In the genomic region with DNA sequence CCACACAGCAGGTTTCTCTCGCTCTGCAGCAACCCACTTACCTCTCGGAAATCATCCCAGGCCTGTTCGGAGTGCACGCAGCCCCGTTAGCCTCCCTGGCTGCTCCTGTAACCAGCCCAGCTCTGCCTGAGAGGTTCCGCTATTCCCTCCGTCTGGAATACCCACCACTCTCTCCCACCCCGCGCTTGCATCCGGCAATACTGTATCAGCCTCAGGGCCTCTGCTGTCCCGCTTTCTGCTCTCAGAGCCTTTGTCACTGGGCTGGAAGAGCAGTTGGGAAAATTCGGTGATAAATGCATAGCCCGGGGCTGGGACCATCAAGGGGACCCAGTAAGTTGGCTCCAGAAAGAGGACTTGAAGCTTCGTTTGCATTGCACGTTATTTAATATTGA, we compare ENCODE assay signal across 8 cellular contexts. TPM values are rescaled to one million over a fixed set of nuclear protein-coding genes. Genes with fewer than 3 reads are reported as not detected.
DNase-seq lines count a peak whose midpoint lies in the region; FAIRE-seq and TF ChIP-seq lines count a peak whose summit lies in the region.

No MANE protein-coding gene starts in this region.

- H3K4me1 Mint-ChIP-seq in MCF 10A (ENCODE audit: insufficient read depth, unreplicated experiment) = peaks cover 17% of the 10 kb centered on the region

- POLR2A ChIA-PET in HEK293 (lab: Yijun Ruan, JAX) (interaction anchor here (0.6 to 2.1 kb wide), 5 partner anchors 9 to 76 kb away, joined by 3 to 15 read pairs (median 6); a partner anchor contains a TSS), MCF 10A (lab: Yijun Ruan, JAX) (interaction anchor here (0.7 to 2.9 kb wide), 6 partner anchors 8 to 78 kb away, joined by 3 to 14 read pairs (median 6); a partner anchor contains a TSS)

- no peak for FAIRE-seq in RCC 7860 (lab: Jason Lieb, UNC)

- H3K9ac ChIP-seq in muscle layer of colon (ENCODE audit: low read length) = peak overlapping the region; percentile 61

- intact Hi-C loops in MCF 10A (cut with micrococcal nuclease) = loop anchor here (10.0 kb wide), 1 partner anchor 58 kb away; no protein-coding TSS in a partner anchor

- H3K27me3 ChIP-seq in muscle layer of colon (ENCODE audit: control insufficient read depth in 1 of 2, insufficient read depth in 2 of 2, low read length in 2 of 2) = no peaks in the 10 kb centered on the region

- no peaks in the 10 kb centered on the region for H3K9me3 Mint-ChIP-seq in MCF 10A (ENCODE audit: unreplicated experiment)

- H3K36me3 ChIP-seq in HEK293 (ENCODE audit: control insufficient read depth in 2 of 2, insufficient read depth in 1 of 2, low read length in 2 of 2) (no peaks in the 10 kb centered on the region), muscle layer of colon (ENCODE audit: insufficient read depth, low read length) (no peaks in the 10 kb centered on the region)

- H3K4me3 ChIP-seq in HEK293 (ENCODE audit: low read depth, low read length) (peak overlapping the region; percentile 44), muscle layer of colon (ENCODE audit: low read depth in 1 of 2, low read length in 2 of 2) (peak overlapping the region; percentile 23 to 90)

- H3K36me3 Mint-ChIP-seq in MCF 10A (ENCODE audit: insufficient read depth, unreplicated experiment) = no peaks in the 10 kb centered on the region

- H3K27ac Mint-ChIP-seq in MCF 10A (ENCODE audit: low read depth, unreplicated experiment) = no peak overlapping the region

- H3K4me3 Mint-ChIP-seq in MCF 10A (ENCODE audit: unreplicated experiment) = peak overlapping the region; percentile 78

- no peaks in the 10 kb centered on the region for H3K27me3 Mint-ChIP-seq in MCF 10A (ENCODE audit: insufficient read depth, unreplicated experiment)

- CTCF ChIA-PET in HEK293 (lab: Yijun Ruan, JAX) (interaction anchor here (0.6 to 1.2 kb wide), 4 partner anchors 7 to 398 kb away, joined by 3 to 4 read pairs (median 4); no protein-coding TSS in a partner anchor), MCF 10A (lab: Yijun Ruan, JAX) (interaction anchor here (0.8 to 1.3 kb wide), 6 partner anchors 14 to 152 kb away, joined by 3 to 4 read pairs (median 3); no protein-coding TSS in a partner anchor)

- H3K4me1 ChIP-seq in HEK293 (ENCODE audit: control insufficient read depth, insufficient read depth, low read length) (no peaks in the 10 kb centered on the region; the same call in 1 of the 2 replicates), muscle layer of colon (ENCODE audit: insufficient read depth, low read length) (peaks cover 17% of the 10 kb centered on the region)

- DNase-seq in AG08396 (ENCODE audit: low spot score) (peak; percentile 3), MCF 10A (ENCODE audit: unreplicated experiment) (no peak), NCI-H2081 treated with DMSO at 0.1 percent for 48 hours (lab: John Stamatoyannopoulos, UW) (no peak), SW480 (ENCODE audit: low spot score) (no peak), RCC 7860 (ENCODE audit: low spot score) (no peak), SHP77 (lab: John Stamatoyannopoulos, UW) (no peak)

- no TSS peak for BruUV-seq in MCF 10A (replicated peaks; lab: Mats Ljungman, UMichigan)

- H3K27ac ChIP-seq in HEK293 (ENCODE audit: extremely low read depth, low read depth, low read length) (no peak overlapping the region; the same call in 1 of the 2 replicates), muscle layer of colon (ENCODE audit: low read depth, low read length) (no peak overlapping the region)

- no peak for TF ChIP-seq CTCF in HEK293 (tag by site-specific recombination; IDR thresholded peaks at IDR 0.05)
- TF ChIP-seq CTCF in MCF 10A (IDR thresholded peaks at IDR 0.05; ENCODE audit: unreplicated experiment) = no peak

- H3K9me3 ChIP-seq in HEK293 (ENCODE audit: control insufficient read depth, insufficient read depth, low read depth, low read length) (no peaks in the 10 kb centered on the region), muscle layer of colon (ENCODE audit: low read length) (no peaks in the 10 kb centered on the region)

TF ChIP-seq in HEK293, 187 proteins besides CTCF, POLR2A, EP300 and RAD21:
- TF ChIP-seq ZNF341 (tag by site-specific recombination; IDR thresholded peaks at IDR 0.05; ENCODE audit: low read depth) = peak; percentile 69
- no peak for TF ChIP-seq BCL11B (tag by site-specific recombination; IDR thresholded peaks at IDR 0.05; ENCODE audit: low read depth)
- peak; percentile 98 for TF ChIP-seq ZBTB20 (tag by site-specific recombination; IDR thresholded peaks at IDR 0.05)
- TF ChIP-seq ZBTB17 (tag by site-specific recombination; IDR thresholded peaks at IDR 0.05) = peak; percentile 73

RNA-seq across cellular contexts. Expression of a gene that starts 0.8 kb away (rescaled TPM):
- total RNA-seq in MCF 10A (2022) = 0.89 and 2.9 TPM in 2 replicates

RNA-seq across cellular contexts. Expression of a gene that starts 31.8 kb away (rescaled TPM):
- 4.7 and 4.9 TPM in 2 replicates for total RNA-seq in MCF 10A (2022)

RNA-seq across cellular contexts. Expression of a gene that starts 52.5 kb away (rescaled TPM):
- total RNA-seq in MCF 10A (2022) = 1.9 and 3.0 TPM in 2 replicates
